9 cellular contexts compared by ENCODE assay signal in genomic region chr7:151062399-151063211, GRCh38. TPM values are rescaled to one million over a fixed set of nuclear protein-coding genes. Genes with fewer than 3 reads are reported as not detected.
DNase-seq lines count a peak whose midpoint lies in the region; ATAC-seq and TF ChIP-seq lines count a peak whose summit lies in the region.
"Had no signal": no experiment of that assay in that cellular context is flagged by ENCODE, and none has a peak within 500 bp of the region (broad histone marks: within the 10 kb centered on the region; RNA-seq: fewer than 3 reads in every experiment).

No MANE protein-coding gene starts in this region.

- H3K4me1 ChIP-seq in Panc1 (ENCODE audit: control insufficient read depth, insufficient read depth, low read length) (peaks cover 33% of the 10 kb centered on the region), fibroblast of lung (ENCODE audit: control insufficient read depth, extremely low read depth, insufficient read depth, low read length) (peaks cover 20% of the 10 kb centered on the region)

- H3K36me3 ChIP-seq in Panc1 (ENCODE audit: control insufficient read depth, insufficient read depth, low read length): peaks cover 16% of the 10 kb centered on the region
- peaks cover 18% of the 10 kb centered on the region for H3K36me3 ChIP-seq in fibroblast of lung (ENCODE audit: control insufficient read depth, insufficient read depth, low read length)

- intact Hi-C loops in Panc1 (cut with micrococcal nuclease; ENCODE audit: unreplicated experiment): no loop called here
- intact Hi-C loops in activated CD4-positive, alpha-beta T cell treated with anti-CD3 and anti-CD28 coated beads, Interleukin-2, amount 10 ng/mL, durations not matched to agents 24 days and 14 days (cut with micrococcal nuclease): no loop called here

- H3K9me3 Mint-ChIP-seq in neural crest cell: no peaks in the 10 kb centered on the region
- H3K9me3 Mint-ChIP-seq in activated CD4-positive, alpha-beta T cell treated with anti-CD3 and anti-CD28 coated beads, Interleukin-2, amount 10 ng/mL, durations not matched to agents 24 days and 14 days: no peaks in the 10 kb centered on the region
- H3K9me3 Mint-ChIP-seq: activated T-helper 2 cell treated with anti-CD3 and anti-CD28 coated beads, Interferon-gamma antibody, Interleukin-2, Interleukin-4, amounts not matched to agents 10 μg/mL and 5 μg/mL and 100 μg/mL, durations not matched to agents 14 hours and 24 hours and 36 hours had no signal

- H3K27ac Mint-ChIP-seq in neural crest cell (ENCODE audit: unreplicated experiment): no peak overlapping the region
- H3K27ac Mint-ChIP-seq in activated CD4-positive, alpha-beta T cell treated with anti-CD3 and anti-CD28 coated beads, Interleukin-2, amount 10 ng/mL, durations not matched to agents 24 days and 14 days: no peak overlapping the region

- no peak overlapping the region for H2AFZ ChIP-seq in fibroblast of lung (ENCODE audit: low read length)

- H3K27ac ChIP-seq in Panc1 (ENCODE audit: low read length) (peak overlapping the region; percentile 94), fibroblast of lung (ENCODE audit: insufficient read depth, low read length) (peak overlapping the region; percentile 56)

- H4K20me1 ChIP-seq in fibroblast of lung (ENCODE audit: control insufficient read depth, extremely low read depth, insufficient read depth, low read length): no peaks in the 10 kb centered on the region

- CTCF ChIA-PET in Panc1 (lab: Charles Lee): interaction anchor here (0.5 to 0.6 kb wide), 2 partner anchors 11 to 19 kb away, joined by 3 to 5 read pairs; no protein-coding TSS in a partner anchor

- H3K79me2 ChIP-seq in fibroblast of lung (ENCODE audit: control insufficient read depth, insufficient read depth, low read length): peaks cover 33% of the 10 kb centered on the region

- H3K9me3 ChIP-seq in Panc1 (ENCODE audit: control insufficient read depth, insufficient read depth, low read depth, low read length) (no peaks in the 10 kb centered on the region), fibroblast of lung (ENCODE audit: control insufficient read depth, insufficient read depth, low read depth, low read length) (no peaks in the 10 kb centered on the region)

- BruUV-seq in Panc1 (replicated peaks; lab: Mats Ljungman, UMichigan): no TSS peak

- in situ Hi-C loops in Panc1 (cut with HindIII; ENCODE audit: low pct_unique_long_range_greater_than_20kb, low sequenced_read_pairs): no loop called here

- no peaks in the 10 kb centered on the region for H3K36me3 Mint-ChIP-seq in neural crest cell (ENCODE audit: low read depth)
- H3K36me3 Mint-ChIP-seq in activated CD4-positive, alpha-beta T cell treated with anti-CD3 and anti-CD28 coated beads, Interleukin-2, amount 10 ng/mL, durations not matched to agents 24 days and 14 days (ENCODE audit: low read depth): peaks cover 12% of the 10 kb centered on the region

- H3K27me3 ChIP-seq in Panc1 (ENCODE audit: control insufficient read depth, insufficient read depth, low read length) (no peaks in the 10 kb centered on the region), fibroblast of lung (ENCODE audit: control insufficient read depth, insufficient read depth, low read length) (no peaks in the 10 kb centered on the region)

- POLR2A ChIA-PET in Panc1 (lab: Charles Lee): interaction anchor here (0.5 to 0.7 kb wide), 5 partner anchors 32 to 124 kb away, joined by 3 to 8 read pairs (median 3); partner anchors contain the start of gene ABCB8

- H3K4me3 ChIP-seq in Panc1 (ENCODE audit: low read depth in 2 of 2, low read length in 2 of 2) (peak overlapping the region; percentile 83 to 94), fibroblast of lung (replicated peaks in 1 of 4; ENCODE audit: control extremely low read depth in 1 of 4, insufficient read depth in 1 of 4, low read depth in 3 of 4, low read length in 4 of 4) (peak overlapping the region in 1 of 4 experiments; percentile 34)

- DNase-seq in COLO829 (ENCODE audit: low spot score): peak; percentile 69
- no peak for DNase-seq in Panc1 (ENCODE audit: low read depth, low spot score)
- DNase-seq in fibroblast of lung (ENCODE audit: low read depth in 2 of 2): peak; percentile 59 to 88
- peak; percentile 53 for DNase-seq in neural crest cell (ENCODE audit: low read depth, low spot score)
- DNase-seq in NCI-H1694 (lab: John Stamatoyannopoulos, UW): no peak
- DNase-seq in NCI-H774 (lab: John Stamatoyannopoulos, UW): no peak
- no peak for DNase-seq in activated CD4-positive, alpha-beta T cell treated with anti-CD3 and anti-CD28 coated beads, Interleukin-2, amount 10 ng/mL, durations not matched to agents 24 days and 14 days

- ATAC-seq in Panc1: no peak; the same call in 1 of the 2 replicates
- ATAC-seq in GM21423 (IDR thresholded peaks at IDR 0.05; ENCODE audit: unreplicated experiment): no peak

- H3K4me2 ChIP-seq in fibroblast of lung (ENCODE audit: extremely low read depth, insufficient read depth, low read length): peak overlapping the region; percentile 54

- peak overlapping the region; percentile 92 for H3K4me3 Mint-ChIP-seq in neural crest cell
- no peak overlapping the region for H3K4me3 Mint-ChIP-seq in activated CD4-positive, alpha-beta T cell treated with anti-CD3 and anti-CD28 coated beads, Interleukin-2, amount 10 ng/mL, durations not matched to agents 24 days and 14 days

- peaks cover 36% of the 10 kb centered on the region for H3K4me1 Mint-ChIP-seq in neural crest cell
- H3K4me1 Mint-ChIP-seq in activated CD4-positive, alpha-beta T cell treated with anti-CD3 and anti-CD28 coated beads, Interleukin-2, amount 10 ng/mL, durations not matched to agents 24 days and 14 days: peaks cover 22% of the 10 kb centered on the region

- TF ChIP-seq CTCF in Panc1 (IDR thresholded peaks at IDR 0.05) (no peak), fibroblast of lung (conservative IDR thresholded peaks at IDR 0.05 in 1 of 2, IDR thresholded peaks at IDR 0.05 in 1 of 2; ENCODE audit: low read depth in 1 of 2, low read length in 2 of 2) (no peak), neural crest cell (conservative IDR thresholded peaks at IDR 0.05) (no peak)

- no peaks in the 10 kb centered on the region for H3K27me3 Mint-ChIP-seq in neural crest cell (ENCODE audit: low read depth)
- no peaks in the 10 kb centered on the region for H3K27me3 Mint-ChIP-seq in activated CD4-positive, alpha-beta T cell treated with anti-CD3 and anti-CD28 coated beads, Interleukin-2, amount 10 ng/mL, durations not matched to agents 24 days and 14 days

- H3K9ac ChIP-seq in fibroblast of lung (ENCODE audit: insufficient read depth, low read length): no peak overlapping the region

RNA-seq across cellular contexts. Expression of gene SLC4A2, which starts 3.2 kb away (rescaled TPM):
- 580 TPM for total RNA-seq in Panc1 (2021; ENCODE audit: unreplicated experiment)
- 737 TPM for polyA plus RNA-seq in Panc1 (2012; ENCODE audit: insufficient read length)
- 56.0 and 61.8 TPM in 2 replicates for total RNA-seq in fibroblast of lung
- 30.5 and 54.1 TPM in 2 replicates for polyA plus RNA-seq in fibroblast of lung
- 84.2 and 121 TPM in 2 replicates for polyA plus RNA-seq in fibroblast of lung (2012)
- 141 and 175 TPM in 2 replicates for polyA minus RNA-seq in fibroblast of lung (ENCODE audit: low replicate concordance)
- total RNA-seq in neural crest cell: 139 and 141 TPM in 2 replicates
- total RNA-seq in activated CD4-positive, alpha-beta T cell treated with anti-CD3 and anti-CD28 coated beads, Interleukin-2, amount 10 ng/mL, durations not matched to agents 24 days and 14 days: 115 and 127 TPM in 2 replicates

RNA-seq across cellular contexts. Expression of gene CDK5, which starts 4.9 kb away (rescaled TPM):
- total RNA-seq in Panc1 (2021; ENCODE audit: unreplicated experiment) (25.6 TPM), fibroblast of lung (25.9 and 27.7 TPM in 2 replicates), neural crest cell (38.9 TPM in 2 replicates)
- polyA plus RNA-seq in Panc1 (2012; ENCODE audit: insufficient read length): 42.6 TPM
- 15.1 and 24.7 TPM in 2 replicates for polyA plus RNA-seq in fibroblast of lung
- 11.6 and 21.9 TPM in 2 replicates for polyA plus RNA-seq in fibroblast of lung (2012)
- 36.4 and 43.2 TPM in 2 replicates for polyA minus RNA-seq in fibroblast of lung (ENCODE audit: low replicate concordance)
- total RNA-seq in activated CD4-positive, alpha-beta T cell treated with anti-CD3 and anti-CD28 coated beads, Interleukin-2, amount 10 ng/mL, durations not matched to agents 24 days and 14 days: 26.5 and 26.8 TPM in 2 replicates

RNA-seq across cellular contexts. Expression of gene ASIC3, which starts 14.3 kb away (rescaled TPM):
- total RNA-seq in Panc1 (2021; ENCODE audit: unreplicated experiment) (1.3 TPM), fibroblast of lung (under 0.01 and 0.17 TPM in 2 replicates), neural crest cell (4.7 and 6.0 TPM in 2 replicates)
- polyA plus RNA-seq in Panc1 (2012; ENCODE audit: insufficient read length): 1.7 TPM
- polyA plus RNA-seq in fibroblast of lung: 0.05 and 0.07 TPM in 2 replicates
- 0.24 and 0.35 TPM in 2 replicates for polyA plus RNA-seq in fibroblast of lung (2012)
- polyA minus RNA-seq in fibroblast of lung (ENCODE audit: low replicate concordance): not detected in 2 replicates
- 3.5 and 4.0 TPM in 2 replicates for total RNA-seq in activated CD4-positive, alpha-beta T cell treated with anti-CD3 and anti-CD28 coated beads, Interleukin-2, amount 10 ng/mL, durations not matched to agents 24 days and 14 days

RNA-seq across cellular contexts. Expression of gene FASTK, which starts 18.0 kb away (rescaled TPM):
- total RNA-seq in Panc1 (2021; ENCODE audit: unreplicated experiment): 95.0 TPM
- polyA plus RNA-seq in Panc1 (2012; ENCODE audit: insufficient read length): 104 TPM
- 64.7 and 69.5 TPM in 2 replicates for total RNA-seq in fibroblast of lung
- 33.8 and 34.1 TPM in 2 replicates for polyA plus RNA-seq in fibroblast of lung
- 51.1 and 54.7 TPM in 2 replicates for polyA plus RNA-seq in fibroblast of lung (2012)
- 95.5 and 104 TPM in 2 replicates for polyA minus RNA-seq in fibroblast of lung (ENCODE audit: low replicate concordance)
- 82.4 and 86.1 TPM in 2 replicates for total RNA-seq in neural crest cell
- total RNA-seq in activated CD4-positive, alpha-beta T cell treated with anti-CD3 and anti-CD28 coated beads, Interleukin-2, amount 10 ng/mL, durations not matched to agents 24 days and 14 days: 90.8 and 92.3 TPM in 2 replicates

RNA-seq across cellular contexts. Expression of gene TMUB1, which starts 20.7 kb away (rescaled TPM):
- total RNA-seq in Panc1 (2021; ENCODE audit: unreplicated experiment): 112 TPM
- polyA plus RNA-seq in Panc1 (2012; ENCODE audit: insufficient read length): 151 TPM
- total RNA-seq in fibroblast of lung: 14.1 and 20.3 TPM in 2 replicates
- 11.9 and 17.1 TPM in 2 replicates for polyA plus RNA-seq in fibroblast of lung
- polyA plus RNA-seq in fibroblast of lung (2012): 28.8 and 39.7 TPM in 2 replicates
- polyA minus RNA-seq in fibroblast of lung (ENCODE audit: low replicate concordance): 4.3 and 4.5 TPM in 2 replicates
- 44.9 and 46.5 TPM in 2 replicates for total RNA-seq in neural crest cell
- total RNA-seq in activated CD4-positive, alpha-beta T cell treated with anti-CD3 and anti-CD28 coated beads, Interleukin-2, amount 10 ng/mL, durations not matched to agents 24 days and 14 days: 53.8 and 59.2 TPM in 2 replicates

Comparison
In these comparisons a context has a peak if more than half of its experiments do, and no peak if none do; other contexts are left out.
1. DNase-seq: peak in COLO829 (single experiment), fibroblast of lung (2 of 2) and neural crest cell (single experiment); none in Panc1 (single experiment), NCI-H1694 (single experiment), NCI-H774 (single experiment) and activated CD4-positive, alpha-beta T cell treated with anti-CD3 and anti-CD28 coated beads, Interleukin-2, amount 10 ng/mL, durations not matched to agents 24 days and 14 days (single experiment).